ENCODE assay signal across 1 cellular context in the genomic region with DNA sequence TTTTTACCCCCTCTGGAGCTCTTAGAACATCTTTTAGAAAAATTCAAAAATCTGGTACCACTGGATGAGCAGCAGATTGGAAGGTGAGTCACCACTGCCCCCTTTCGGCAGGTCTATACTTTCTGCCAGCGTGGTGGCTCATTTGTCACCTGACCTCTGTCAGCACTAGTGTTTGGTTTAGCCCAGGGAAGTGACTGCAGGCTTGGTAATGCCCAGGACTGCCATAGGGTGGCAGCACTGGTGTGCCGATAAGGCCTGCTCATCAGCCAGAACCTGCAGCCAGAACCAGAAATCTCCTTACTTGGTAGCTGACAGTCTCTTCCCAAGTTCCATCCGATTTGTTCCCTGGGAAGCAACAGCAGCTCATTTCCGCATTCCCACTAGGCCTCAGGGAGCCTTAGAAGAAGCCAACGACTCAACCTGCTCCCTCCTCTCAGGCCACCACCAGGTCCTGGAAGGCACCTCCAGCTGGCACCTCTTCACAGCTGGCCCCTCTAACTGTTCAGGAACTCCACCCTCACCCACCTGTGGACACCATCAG.
A peak's percentile ranks its signal among the peaks of the same experiment; 100 is the strongest.
TF ChIP-seq lines count a peak whose summit lies in the region.

No MANE protein-coding gene starts in this region.

TF ChIP-seq in HepG2, 621 proteins besides CTCF, POLR2A, EP300 and RAD21 (continued from another document and continues in another):
- TF ChIP-seq, protein P1, sequence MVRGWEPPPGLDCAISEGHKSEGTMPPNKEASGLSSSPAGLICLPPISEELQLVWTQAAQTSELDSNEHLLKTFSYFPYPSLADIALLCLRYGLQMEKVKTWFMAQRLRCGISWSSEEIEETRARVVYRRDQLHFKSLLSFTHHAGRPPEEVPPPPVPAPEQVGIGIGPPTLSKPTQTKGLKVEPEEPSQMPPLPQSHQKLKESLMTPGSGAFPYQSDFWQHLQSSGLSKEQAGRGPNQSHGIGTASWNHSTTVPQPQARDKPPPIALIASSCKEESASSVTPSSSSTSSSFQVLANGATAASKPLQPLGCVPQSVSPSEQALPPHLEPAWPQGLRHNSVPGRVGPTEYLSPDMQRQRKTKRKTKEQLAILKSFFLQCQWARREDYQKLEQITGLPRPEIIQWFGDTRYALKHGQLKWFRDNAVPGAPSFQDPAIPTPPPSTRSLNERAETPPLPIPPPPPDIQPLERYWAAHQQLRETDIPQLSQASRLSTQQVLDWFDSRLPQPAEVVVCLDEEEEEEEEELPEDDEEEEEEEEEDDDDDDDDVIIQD (CRISPR knock-in tag; IDR thresholded peaks at IDR 0.05; ENCODE audit: low read depth), result peak; percentile 31; the same call in 1 of the 2 replicates
- TF ChIP-seq CEBPG (CRISPR knock-in tag; IDR thresholded peaks at IDR 0.05) (0 out of 2 replicates have a peak, but pooled peaks have one; percentile 21), NFIB (CRISPR knock-in tag; IDR thresholded peaks at IDR 0.05; ENCODE audit: borderline replicate concordance) (no peak), ZNF615 (CRISPR knock-in tag; IDR thresholded peaks at IDR 0.05; ENCODE audit: borderline replicate concordance) (no peak), ZNF282 (IDR thresholded peaks at IDR 0.05; ENCODE audit: partially characterized antibody) (no peak), HDAC2 (CRISPR knock-in tag; IDR thresholded peaks at IDR 0.05) (peak; percentile 47; the same call in 1 of the 2 replicates), GABPB1 (CRISPR knock-in tag; IDR thresholded peaks at IDR 0.05) (peak; percentile 17; the same call in 1 of the 2 replicates), ZNF143 (CRISPR knock-in tag; IDR thresholded peaks at IDR 0.05) (no peak), HNRNPUL1 (IDR thresholded peaks at IDR 0.05; ENCODE audit: low read depth, low read length) (no peak), ZNF17 (CRISPR knock-in tag; IDR thresholded peaks at IDR 0.05) (no peak), ZFP82 (CRISPR knock-in tag; IDR thresholded peaks at IDR 0.05; ENCODE audit: borderline replicate concordance) (no peak), HOXA3 (CRISPR knock-in tag; IDR thresholded peaks at IDR 0.05) (no peak; the same call in 1 of the 2 replicates), ZNF891 (CRISPR knock-in tag; IDR thresholded peaks at IDR 0.05) (0 out of 2 replicates have a peak, but pooled peaks have one; percentile 35), MYNN (CRISPR knock-in tag; IDR thresholded peaks at IDR 0.05; ENCODE audit: low read depth) (no peak), EZH2 (conservative IDR thresholded peaks at IDR 0.05; ENCODE audit: low read depth, low read length) (no peak), ZNF136 (CRISPR knock-in tag; IDR thresholded peaks at IDR 0.05; ENCODE audit: low read depth) (no peak), TCF7L2 (IDR thresholded peaks at IDR 0.05; ENCODE audit: low read depth, low read length) (no peak), SNRNP70 (IDR thresholded peaks at IDR 0.05; ENCODE audit: low read depth, low read length) (no peak), ZBTB7B (CRISPR knock-in tag; IDR thresholded peaks at IDR 0.05) (no peak), NPAS2 (CRISPR knock-in tag; IDR thresholded peaks at IDR 0.05; ENCODE audit: borderline replicate concordance) (no peak), ZNF724P (CRISPR knock-in tag; IDR thresholded peaks at IDR 0.05; ENCODE audit: borderline replicate concordance) (no peak), ZNF292 (CRISPR knock-in tag; IDR thresholded peaks at IDR 0.05; ENCODE audit: borderline replicate concordance, low read depth) (no peak), ZSCAN21 (CRISPR knock-in tag; IDR thresholded peaks at IDR 0.05; ENCODE audit: borderline replicate concordance) (no peak), KDM4B (CRISPR knock-in tag; IDR thresholded peaks at IDR 0.05) (0 out of 2 replicates have a peak, but pooled peaks have one; percentile 52), NR2F6 (IDR thresholded peaks at IDR 0.05) (peak; percentile 17; the same call in 1 of the 2 replicates), NR2F6 (CRISPR knock-in tag; IDR thresholded peaks at IDR 0.05) (peak; percentile 44; the same call in 1 of the 2 replicates), HNRNPL (IDR thresholded peaks at IDR 0.05; ENCODE audit: low read depth, low read length) (no peak), THAP11 (CRISPR knock-in tag; IDR thresholded peaks at IDR 0.05) (peak; percentile 56)
- TF ChIP-seq, protein P2, sequence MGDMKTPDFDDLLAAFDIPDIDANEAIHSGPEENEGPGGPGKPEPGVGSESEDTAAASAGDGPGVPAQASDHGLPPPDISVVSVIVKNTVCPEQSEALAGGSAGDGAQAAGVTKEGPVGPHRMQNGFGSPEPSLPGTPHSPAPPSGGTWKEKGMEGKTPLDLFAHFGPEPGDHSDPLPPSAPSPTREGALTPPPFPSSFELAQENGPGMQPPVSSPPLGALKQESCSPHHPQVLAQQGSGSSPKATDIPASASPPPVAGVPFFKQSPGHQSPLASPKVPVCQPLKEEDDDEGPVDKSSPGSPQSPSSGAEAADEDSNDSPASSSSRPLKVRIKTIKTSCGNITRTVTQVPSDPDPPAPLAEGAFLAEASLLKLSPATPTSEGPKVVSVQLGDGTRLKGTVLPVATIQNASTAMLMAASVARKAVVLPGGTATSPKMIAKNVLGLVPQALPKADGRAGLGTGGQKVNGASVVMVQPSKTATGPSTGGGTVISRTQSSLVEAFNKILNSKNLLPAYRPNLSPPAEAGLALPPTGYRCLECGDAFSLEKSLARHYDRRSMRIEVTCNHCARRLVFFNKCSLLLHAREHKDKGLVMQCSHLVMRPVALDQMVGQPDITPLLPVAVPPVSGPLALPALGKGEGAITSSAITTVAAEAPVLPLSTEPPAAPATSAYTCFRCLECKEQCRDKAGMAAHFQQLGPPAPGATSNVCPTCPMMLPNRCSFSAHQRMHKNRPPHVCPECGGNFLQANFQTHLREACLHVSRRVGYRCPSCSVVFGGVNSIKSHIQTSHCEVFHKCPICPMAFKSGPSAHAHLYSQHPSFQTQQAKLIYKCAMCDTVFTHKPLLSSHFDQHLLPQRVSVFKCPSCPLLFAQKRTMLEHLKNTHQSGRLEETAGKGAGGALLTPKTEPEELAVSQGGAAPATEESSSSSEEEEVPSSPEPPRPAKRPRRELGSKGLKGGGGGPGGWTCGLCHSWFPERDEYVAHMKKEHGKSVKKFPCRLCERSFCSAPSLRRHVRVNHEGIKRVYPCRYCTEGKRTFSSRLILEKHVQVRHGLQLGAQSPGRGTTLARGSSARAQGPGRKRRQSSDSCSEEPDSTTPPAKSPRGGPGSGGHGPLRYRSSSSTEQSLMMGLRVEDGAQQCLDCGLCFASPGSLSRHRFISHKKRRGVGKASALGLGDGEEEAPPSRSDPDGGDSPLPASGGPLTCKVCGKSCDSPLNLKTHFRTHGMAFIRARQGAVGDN (CRISPR knock-in tag; IDR thresholded peaks at IDR 0.05), result peak; percentile 34
- TF ChIP-seq, protein P3, sequence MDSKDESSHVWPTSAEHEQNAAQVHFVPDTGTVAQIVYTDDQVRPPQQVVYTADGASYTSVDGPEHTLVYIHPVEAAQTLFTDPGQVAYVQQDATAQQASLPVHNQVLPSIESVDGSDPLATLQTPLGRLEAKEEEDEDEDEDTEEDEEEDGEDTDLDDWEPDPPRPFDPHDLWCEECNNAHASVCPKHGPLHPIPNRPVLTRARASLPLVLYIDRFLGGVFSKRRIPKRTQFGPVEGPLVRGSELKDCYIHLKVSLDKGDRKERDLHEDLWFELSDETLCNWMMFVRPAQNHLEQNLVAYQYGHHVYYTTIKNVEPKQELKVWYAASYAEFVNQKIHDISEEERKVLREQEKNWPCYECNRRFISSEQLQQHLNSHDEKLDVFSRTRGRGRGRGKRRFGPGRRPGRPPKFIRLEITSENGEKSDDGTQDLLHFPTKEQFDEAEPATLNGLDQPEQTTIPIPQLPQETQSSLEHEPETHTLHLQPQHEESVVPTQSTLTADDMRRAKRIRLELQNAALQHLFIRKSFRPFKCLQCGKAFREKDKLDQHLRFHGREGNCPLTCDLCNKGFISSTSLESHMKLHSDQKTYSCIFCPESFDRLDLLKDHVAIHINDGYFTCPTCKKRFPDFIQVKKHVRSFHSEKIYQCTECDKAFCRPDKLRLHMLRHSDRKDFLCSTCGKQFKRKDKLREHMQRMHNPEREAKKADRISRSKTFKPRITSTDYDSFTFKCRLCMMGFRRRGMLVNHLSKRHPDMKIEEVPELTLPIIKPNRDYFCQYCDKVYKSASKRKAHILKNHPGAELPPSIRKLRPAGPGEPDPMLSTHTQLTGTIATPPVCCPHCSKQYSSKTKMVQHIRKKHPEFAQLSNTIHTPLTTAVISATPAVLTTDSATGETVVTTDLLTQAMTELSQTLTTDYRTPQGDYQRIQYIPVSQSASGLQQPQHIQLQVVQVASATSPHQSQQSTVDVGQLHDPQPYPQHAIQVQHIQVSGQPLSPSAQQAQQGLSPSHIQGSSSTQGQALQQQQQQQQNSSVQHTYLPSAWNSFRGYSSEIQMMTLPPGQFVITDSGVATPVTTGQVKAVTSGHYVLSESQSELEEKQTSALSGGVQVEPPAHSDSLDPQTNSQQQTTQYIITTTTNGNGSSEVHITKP (CRISPR knock-in tag; IDR thresholded peaks at IDR 0.05; ENCODE audit: low read depth), result peak; percentile 90
- TF ChIP-seq, protein P4, sequence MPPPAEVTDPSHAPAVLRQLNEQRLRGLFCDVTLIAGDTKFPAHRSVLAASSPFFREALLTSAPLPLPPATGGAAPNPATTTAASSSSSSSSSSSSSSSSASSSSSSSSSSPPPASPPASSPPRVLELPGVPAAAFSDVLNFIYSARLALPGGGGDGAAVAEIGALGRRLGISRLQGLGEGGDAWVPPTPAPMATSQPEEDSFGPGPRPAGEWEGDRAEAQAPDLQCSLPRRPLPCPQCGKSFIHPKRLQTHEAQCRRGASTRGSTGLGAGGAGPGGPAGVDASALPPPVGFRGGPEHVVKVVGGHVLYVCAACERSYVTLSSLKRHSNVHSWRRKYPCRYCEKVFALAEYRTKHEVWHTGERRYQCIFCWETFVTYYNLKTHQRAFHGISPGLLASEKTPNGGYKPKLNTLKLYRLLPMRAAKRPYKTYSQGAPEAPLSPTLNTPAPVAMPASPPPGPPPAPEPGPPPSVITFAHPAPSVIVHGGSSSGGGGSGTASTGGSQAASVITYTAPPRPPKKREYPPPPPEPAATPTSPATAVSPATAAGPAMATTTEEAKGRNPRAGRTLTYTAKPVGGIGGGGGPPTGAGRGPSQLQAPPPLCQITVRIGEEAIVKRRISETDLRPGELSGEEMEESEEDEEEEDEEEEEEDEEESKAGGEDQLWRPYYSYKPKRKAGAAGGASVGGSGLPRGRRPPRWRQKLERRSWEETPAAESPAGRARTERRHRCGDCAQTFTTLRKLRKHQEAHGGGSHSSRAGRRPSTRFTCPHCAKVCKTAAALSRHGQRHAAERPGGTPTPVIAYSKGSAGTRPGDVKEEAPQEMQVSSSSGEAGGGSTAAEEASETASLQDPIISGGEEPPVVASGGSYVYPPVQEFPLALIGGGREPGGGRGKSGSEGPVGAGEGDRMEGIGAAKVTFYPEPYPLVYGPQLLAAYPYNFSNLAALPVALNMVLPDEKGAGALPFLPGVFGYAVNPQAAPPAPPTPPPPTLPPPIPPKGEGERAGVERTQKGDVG (CRISPR knock-in tag; IDR thresholded peaks at IDR 0.05; ENCODE audit: borderline replicate concordance), result no peak
- TF ChIP-seq, protein P5, sequence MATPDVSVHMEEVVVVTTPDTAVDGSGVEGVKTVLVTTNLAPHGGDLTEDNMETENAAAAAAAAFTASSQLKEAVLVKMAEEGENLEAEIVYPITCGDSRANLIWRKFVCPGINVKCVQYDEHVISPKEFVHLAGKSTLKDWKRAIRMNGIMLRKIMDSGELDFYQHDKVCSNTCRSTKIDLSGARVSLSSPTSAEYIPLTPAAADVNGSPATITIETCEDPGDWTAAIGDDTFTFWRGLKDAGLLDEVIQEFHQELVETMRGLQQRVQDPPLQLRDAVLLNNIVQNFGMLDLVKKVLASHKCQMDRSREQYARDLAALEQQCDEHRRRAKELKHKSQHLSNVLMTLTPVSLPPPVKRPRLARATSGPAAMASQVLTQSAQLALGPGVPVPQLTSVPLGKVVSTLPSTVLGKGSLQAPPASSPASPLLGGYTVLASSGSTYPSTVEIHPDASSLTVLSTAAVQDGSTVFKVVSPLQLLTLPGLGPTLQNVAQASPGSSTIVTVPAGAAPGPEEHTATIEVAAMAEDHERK (CRISPR knock-in tag; IDR thresholded peaks at IDR 0.05; ENCODE audit: low read depth), result no peak
- TF ChIP-seq, protein P6, sequence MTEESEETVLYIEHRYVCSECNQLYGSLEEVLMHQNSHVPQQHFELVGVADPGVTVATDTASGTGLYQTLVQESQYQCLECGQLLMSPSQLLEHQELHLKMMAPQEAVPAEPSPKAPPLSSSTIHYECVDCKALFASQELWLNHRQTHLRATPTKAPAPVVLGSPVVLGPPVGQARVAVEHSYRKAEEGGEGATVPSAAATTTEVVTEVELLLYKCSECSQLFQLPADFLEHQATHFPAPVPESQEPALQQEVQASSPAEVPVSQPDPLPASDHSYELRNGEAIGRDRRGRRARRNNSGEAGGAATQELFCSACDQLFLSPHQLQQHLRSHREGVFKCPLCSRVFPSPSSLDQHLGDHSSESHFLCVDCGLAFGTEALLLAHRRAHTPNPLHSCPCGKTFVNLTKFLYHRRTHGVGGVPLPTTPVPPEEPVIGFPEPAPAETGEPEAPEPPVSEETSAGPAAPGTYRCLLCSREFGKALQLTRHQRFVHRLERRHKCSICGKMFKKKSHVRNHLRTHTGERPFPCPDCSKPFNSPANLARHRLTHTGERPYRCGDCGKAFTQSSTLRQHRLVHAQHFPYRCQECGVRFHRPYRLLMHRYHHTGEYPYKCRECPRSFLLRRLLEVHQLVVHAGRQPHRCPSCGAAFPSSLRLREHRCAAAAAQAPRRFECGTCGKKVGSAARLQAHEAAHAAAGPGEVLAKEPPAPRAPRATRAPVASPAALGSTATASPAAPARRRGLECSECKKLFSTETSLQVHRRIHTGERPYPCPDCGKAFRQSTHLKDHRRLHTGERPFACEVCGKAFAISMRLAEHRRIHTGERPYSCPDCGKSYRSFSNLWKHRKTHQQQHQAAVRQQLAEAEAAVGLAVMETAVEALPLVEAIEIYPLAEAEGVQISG (CRISPR knock-in tag; IDR thresholded peaks at IDR 0.05), result peak; percentile 79
- TF ChIP-seq, protein P7, sequence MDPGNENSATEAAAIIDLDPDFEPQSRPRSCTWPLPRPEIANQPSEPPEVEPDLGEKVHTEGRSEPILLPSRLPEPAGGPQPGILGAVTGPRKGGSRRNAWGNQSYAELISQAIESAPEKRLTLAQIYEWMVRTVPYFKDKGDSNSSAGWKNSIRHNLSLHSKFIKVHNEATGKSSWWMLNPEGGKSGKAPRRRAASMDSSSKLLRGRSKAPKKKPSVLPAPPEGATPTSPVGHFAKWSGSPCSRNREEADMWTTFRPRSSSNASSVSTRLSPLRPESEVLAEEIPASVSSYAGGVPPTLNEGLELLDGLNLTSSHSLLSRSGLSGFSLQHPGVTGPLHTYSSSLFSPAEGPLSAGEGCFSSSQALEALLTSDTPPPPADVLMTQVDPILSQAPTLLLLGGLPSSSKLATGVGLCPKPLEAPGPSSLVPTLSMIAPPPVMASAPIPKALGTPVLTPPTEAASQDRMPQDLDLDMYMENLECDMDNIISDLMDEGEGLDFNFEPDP (CRISPR knock-in tag; conservative IDR thresholded peaks at IDR 0.05), result no peak
